ENCODE assay signal across 25 cellular contexts in the genomic region with DNA sequence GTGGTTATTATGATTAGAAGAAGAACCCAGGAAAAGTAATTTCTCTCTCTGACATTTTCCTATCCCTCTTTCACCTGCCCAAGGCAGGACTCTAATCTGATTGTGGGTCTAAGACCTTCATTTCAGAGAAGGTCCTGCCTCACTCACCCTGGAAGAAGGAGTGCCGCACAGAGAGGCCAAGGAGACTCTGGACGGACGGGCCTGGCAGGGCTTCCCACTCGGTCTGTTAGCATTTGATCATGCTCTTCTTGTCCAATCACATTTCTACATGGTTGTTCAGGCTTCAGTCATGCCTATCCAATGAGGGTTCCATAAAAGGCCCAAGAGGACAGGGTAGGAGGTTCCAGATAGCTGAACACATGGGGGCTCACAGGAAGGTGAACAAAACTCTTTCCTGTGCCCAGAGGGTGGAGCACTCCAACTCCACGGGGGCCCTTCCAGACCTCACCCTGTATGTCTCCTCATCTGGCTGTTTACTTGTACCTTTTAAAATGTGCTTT.
"Had no signal": no experiment of that assay in that cellular context is flagged by ENCODE, and none has a peak within 500 bp of the region (broad histone marks: within the 10 kb centered on the region; RNA-seq: fewer than 3 reads in every experiment).

No MANE protein-coding gene starts in this region.

- H3K9me3 ChIP-seq: testis had no signal

- FAIRE-seq: endometrium, frontal cortex, keratinocyte, urothelium cell line had no signal

- H3K27me3 ChIP-seq: ovary, right atrium auricular region, stomach, testis, tibial nerve, upper lobe of left lung had no signal

- H3K36me3 ChIP-seq: lower lobe of right lung, ovary, right atrium auricular region, stomach, upper lobe of left lung had no signal

- ATAC-seq: effector memory CD8-positive, alpha-beta T cell; left cardiac atrium; left ventricle myocardium superior; lower lobe of right lung; natural killer cell; sciatic nerve; stimulated activated effector memory CD8-positive, alpha-beta T cell treated with anti-CD3 and anti-CD28 coated beads, Interleukin-12 subunit alpha, Interleukin-12 subunit beta, amount 100 ng/mL, for 72 hours had no signal

- H3K4me1 ChIP-seq: lower lobe of right lung, right atrium auricular region, stomach, testis, tibial nerve, upper lobe of left lung had no signal

- DNase-seq: effector memory CD8-positive, alpha-beta T cell; head of caudate nucleus; left cardiac atrium; left ventricle myocardium superior; lower lobe of right lung; natural killer cell; occipital lobe; ovary; stimulated activated CD4-positive, alpha-beta T cell treated with anti-CD3 and anti-CD28 coated beads, Interleukin-12 subunit alpha, Interleukin-12 subunit beta, amount 100 ng/mL, for 4 hours; stimulated activated CD4-positive, alpha-beta T cell treated with anti-CD3 and anti-CD28 coated beads, Interleukin-1b, Interleukin-23, amount 100 ng/mL, for 48 hours; stimulated activated CD4-positive, alpha-beta T cell treated with anti-CD3 and anti-CD28 coated beads, Interleukin-4, amount 100 ng/mL, for 1 hour; stimulated activated naive CD4-positive, alpha-beta T cell treated with Interleukin-2 at 50 U/mL for 16 hours; stomach; testis; upper lobe of left lung had no signal

- H3K27ac ChIP-seq: coronary artery, lower lobe of right lung, ovary, right atrium auricular region, stomach, testis, tibial nerve, upper lobe of left lung had no signal

- H3K4me3 ChIP-seq: coronary artery, lower lobe of right lung, ovary, right atrium auricular region, smooth muscle cell, stomach, testis, tibial nerve, upper lobe of left lung had no signal
